In genomic region chr3:169295126-169295525, GRCh38 we compare ENCODE assay signal across 9 cellular contexts.
DNase-seq lines count a peak whose midpoint lies in the region; ATAC-seq and TF ChIP-seq lines count a peak whose summit lies in the region.
"Had no signal": no experiment of that assay in that cellular context is flagged by ENCODE, and none has a peak within 500 bp of the region (broad histone marks: within the 10 kb centered on the region; RNA-seq: fewer than 3 reads in every experiment).

No MANE protein-coding gene starts in this region.

- H3K36me3 Mint-ChIP-seq in type B pancreatic cell, result no peaks in the 10 kb centered on the region
- H3K36me3 Mint-ChIP-seq in CD4-positive, alpha-beta T cell (ENCODE audit: low read depth), result no peaks in the 10 kb centered on the region

- H3K4me1 ChIP-seq in cardiac muscle cell (ENCODE audit: low read depth) (no peaks in the 10 kb centered on the region), PC-9 (replicated peaks; ENCODE audit: insufficient read depth) (peaks cover 11% of the 10 kb centered on the region)

- H3K9me2 ChIP-seq in PC-9 (ENCODE audit: insufficient read depth), result no peaks in the 10 kb centered on the region

- no peak overlapping the region for H3K4me2 ChIP-seq in PC-9

- H3K79me2 ChIP-seq in PC-9 (ENCODE audit: low read depth), result no peaks in the 10 kb centered on the region

- no peaks in the 10 kb centered on the region for H3K9me3 Mint-ChIP-seq in type B pancreatic cell
- no peaks in the 10 kb centered on the region for H3K9me3 Mint-ChIP-seq in CD4-positive, alpha-beta T cell
- H3K9me3 Mint-ChIP-seq: activated B cell treated with CpG ODN at 0.5 μM for 24 hours had no signal

- H3K27me3 ChIP-seq in cardiac muscle cell (no peaks in the 10 kb centered on the region), PC-9 (ENCODE audit: insufficient read depth, low read depth) (no peaks in the 10 kb centered on the region)
- no peaks in the 10 kb centered on the region for H3K27me3 ChIP-seq in CD4-positive, alpha-beta T cell (ENCODE audit: control insufficient read depth, insufficient read depth, low read length)

- no peaks in the 10 kb centered on the region; the same call in 1 of the 2 replicates for H3F3A ChIP-seq in PC-9 (ENCODE audit: insufficient read depth, low read depth)

- CTCF ChIA-PET in PC-9 (lab: Charles Lee), result no interaction called here
- CTCF ChIA-PET in CD4-positive, alpha-beta T cell (lab: Charles Lee), result no interaction called here

- TF ChIP-seq CTCF in cardiac muscle cell (IDR thresholded peaks at IDR 0.05; ENCODE audit: low read depth, low read length) (peak; percentile 44), PC-9 (conservative IDR thresholded peaks at IDR 0.05) (peak; percentile 80), fibroblast of mammary gland (conservative IDR thresholded peaks at IDR 0.05; ENCODE audit: control insufficient read depth, insufficient read depth, low read depth, low read length) (peak; percentile 36), type B pancreatic cell (conservative IDR thresholded peaks at IDR 0.05) (peak; percentile 75)
- no peak for TF ChIP-seq CTCF in CD4-positive, alpha-beta T cell (IDR thresholded peaks at IDR 0.05)

- H3K36me3 ChIP-seq in cardiac muscle cell (no peaks in the 10 kb centered on the region), PC-9 (ENCODE audit: low read depth) (no peaks in the 10 kb centered on the region)

- H3K4me3 Mint-ChIP-seq in type B pancreatic cell, result no peak overlapping the region
- H3K4me3 Mint-ChIP-seq in CD4-positive, alpha-beta T cell, result no peak overlapping the region
- H3K4me3 Mint-ChIP-seq: activated B cell treated with CpG ODN at 0.5 μM for 24 hours had no signal

- intact Hi-C loops in Right ventricle myocardium superior (cut with DNase I), result no loop called here
- intact Hi-C loops in PC-9 (cut with micrococcal nuclease; ENCODE audit: unreplicated experiment), result loop anchor here (1.0 to 2.0 kb wide), 2 partner anchors 96 to 367 kb away; no protein-coding TSS in a partner anchor
- intact Hi-C loops in CD4-positive, alpha-beta T cell (cut with DNase I, micrococcal nuclease), result no loop called here

- DNase-seq in cardiac muscle cell (ENCODE audit: low read depth in 1 of 2, low spot score in 1 of 2), result peak in 1 of 2 donors; percentile 61
- DNase-seq in Right ventricle myocardium superior, result no peak
- no peak for DNase-seq in PC-9
- DNase-seq in fibroblast of mammary gland (ENCODE audit: low read depth), result peak; percentile 23
- no peak for DNase-seq in type B pancreatic cell (ENCODE audit: extremely low spot score, unreplicated experiment)
- DNase-seq in CD4-positive, alpha-beta T cell, result no peak
- DNase-seq in stimulated activated CD4-positive, alpha-beta T cell treated with anti-CD3 and anti-CD28 coated beads, Interleukin-4, amount 100 ng/mL, for 1 hour, result no peak
- DNase-seq: activated B cell treated with CpG ODN at 0.5 μM for 24 hours had no signal

- no peak for ATAC-seq in Right ventricle myocardium superior (ENCODE audit: poor library complexity)
- no peak for ATAC-seq in CD4-positive, alpha-beta T cell (ENCODE audit: poor library complexity)
- ATAC-seq in HG03442 (IDR thresholded peaks at IDR 0.05; ENCODE audit: unreplicated experiment), result no peak

- no peaks in the 10 kb centered on the region for H3K9me3 ChIP-seq in cardiac muscle cell (ENCODE audit: low read depth)
- H3K9me3 ChIP-seq in PC-9 (ENCODE audit: insufficient read depth, low read depth), result 0 out of 2 replicates have a peak, but pooled peaks cover 3% of the 10 kb centered on the region
- no peaks in the 10 kb centered on the region for H3K9me3 ChIP-seq in CD4-positive, alpha-beta T cell (ENCODE audit: control insufficient read depth, low read length)

- no peak overlapping the region for H2AFZ ChIP-seq in PC-9

- H3K27ac Mint-ChIP-seq in type B pancreatic cell, result no peak overlapping the region
- no peak overlapping the region for H3K27ac Mint-ChIP-seq in CD4-positive, alpha-beta T cell
- H3K27ac Mint-ChIP-seq: activated B cell treated with CpG ODN at 0.5 μM for 24 hours had no signal

- H3K27me3 Mint-ChIP-seq in type B pancreatic cell, result peaks cover 6% of the 10 kb centered on the region
- peaks cover 10% of the 10 kb centered on the region for H3K27me3 Mint-ChIP-seq in CD4-positive, alpha-beta T cell

- no peaks in the 10 kb centered on the region for H4K20me1 ChIP-seq in PC-9 (ENCODE audit: insufficient read depth)

- peaks cover 19% of the 10 kb centered on the region for H3K4me1 Mint-ChIP-seq in type B pancreatic cell (ENCODE audit: unreplicated experiment)
- no peaks in the 10 kb centered on the region for H3K4me1 Mint-ChIP-seq in CD4-positive, alpha-beta T cell (ENCODE audit: low read depth)
- H3K4me1 Mint-ChIP-seq: activated B cell treated with CpG ODN at 0.5 μM for 24 hours had no signal

- POLR2A ChIA-PET in PC-9 (lab: Charles Lee; ENCODE audit: unreplicated experiment), result no interaction called here
- POLR2A ChIA-PET in CD4-positive, alpha-beta T cell (lab: Charles Lee), result no interaction called here

- no TSS peak for BruUV-seq in PC-9 (replicated peaks; lab: Mats Ljungman, UMichigan)

- H3K4me3 ChIP-seq in cardiac muscle cell, result no peak overlapping the region
- no peak overlapping the region for H3K4me3 ChIP-seq in PC-9
- H3K4me3 ChIP-seq in fibroblast of mammary gland (ENCODE audit: control insufficient read depth, low read depth, low read length), result no peak overlapping the region

- H3K27ac ChIP-seq in cardiac muscle cell, result no peak overlapping the region
- H3K27ac ChIP-seq in PC-9, result no peak overlapping the region
- H3K27ac ChIP-seq in CD4-positive, alpha-beta T cell (ENCODE audit: low read depth, low read length), result no peak overlapping the region
